Comparison of ENCODE assay signal across 8 cellular contexts in the genomic region with DNA sequence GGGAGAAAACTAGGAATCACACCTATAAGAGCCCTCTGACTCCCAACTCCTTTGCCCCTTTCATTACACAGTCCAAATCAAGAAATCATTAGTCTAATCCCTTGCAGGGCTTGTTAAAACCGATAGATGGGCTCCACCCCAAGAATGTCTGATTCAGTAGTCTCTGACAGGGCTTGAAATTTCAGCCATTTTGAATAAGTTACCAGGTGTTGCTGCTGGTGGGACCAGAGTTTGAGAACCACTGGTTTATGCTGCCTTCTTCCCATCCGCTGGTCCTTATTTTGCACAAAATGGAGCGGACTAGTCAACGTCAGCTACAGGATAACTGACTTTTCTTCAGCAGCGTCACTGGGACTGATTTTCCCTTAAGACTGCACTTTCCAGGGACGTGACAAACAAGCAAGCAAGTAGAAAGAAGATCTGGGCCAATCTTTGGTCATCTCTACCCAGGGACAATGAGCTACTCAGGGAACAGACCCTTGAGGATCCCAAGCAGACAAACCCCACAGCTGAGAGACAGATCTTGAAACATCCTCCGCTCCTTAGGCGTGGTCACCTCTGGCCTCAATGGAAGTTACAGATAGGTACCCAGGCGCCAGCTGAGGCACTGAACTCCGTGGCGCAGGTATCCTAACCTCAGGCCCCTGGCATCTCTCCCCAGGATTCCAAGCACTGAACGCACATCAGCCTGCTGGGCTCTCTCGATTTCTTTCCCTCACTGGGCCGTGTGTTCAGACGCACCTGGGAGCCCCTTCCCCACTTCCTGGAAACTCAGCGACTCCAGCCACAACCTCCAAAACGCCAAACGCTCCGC. TPM values are rescaled to one million over a fixed set of nuclear protein-coding genes. Genes with fewer than 3 reads are reported as not detected.
DNase-seq lines count a peak whose midpoint lies in the region; ATAC-seq, FAIRE-seq and TF ChIP-seq lines count a peak whose summit lies in the region.

No MANE protein-coding gene starts in this region.

- no peaks in the 10 kb centered on the region for H3K9me3 Mint-ChIP-seq in T-helper 1 cell treated with Interleukin-12 subunit alpha and Interleukin-12 subunit beta and Interleukin-4 antibody, amounts not matched to agents 30 μg/mL and 1 μg/mL, for 36 hours
- no peaks in the 10 kb centered on the region for H3K9me3 Mint-ChIP-seq in activated naive CD4-positive, alpha-beta T cell treated with anti-CD3 and anti-CD28 coated beads, Interleukin-2, amount 50 U/mL, for 72 hours

- peak overlapping the region; percentile 90 to 99 for H3K27ac ChIP-seq in kidney (ENCODE audit: low read depth in 2 of 2, low read length in 2 of 2)
- H3K27ac ChIP-seq in subcutaneous abdominal adipose tissue (ENCODE audit: low read depth, low read length) = peak overlapping the region; percentile 96

- H3K27me3 Mint-ChIP-seq in T-helper 1 cell treated with Interleukin-12 subunit alpha and Interleukin-12 subunit beta and Interleukin-4 antibody, amounts not matched to agents 30 μg/mL and 1 μg/mL, for 36 hours (ENCODE audit: low read depth) = no peaks in the 10 kb centered on the region

- H3K36me3 ChIP-seq in kidney (ENCODE audit: control insufficient read depth in 1 of 2, insufficient read depth in 2 of 2, low read length in 2 of 2) = no peaks in the 10 kb centered on the region
- peaks cover 0 to 5% (median 2%) of the 10 kb centered on the region in 5 donors for H3K36me3 ChIP-seq in subcutaneous abdominal adipose tissue (ENCODE audit: control insufficient read depth in 5 of 5, insufficient read depth in 5 of 5, low read length in 5 of 5)

- no peaks in the 10 kb centered on the region for H3K27me3 ChIP-seq in subcutaneous abdominal adipose tissue (ENCODE audit: control insufficient read depth in 5 of 5, insufficient read depth in 4 of 5, low read length in 5 of 5)

- H3K27ac Mint-ChIP-seq in T-helper 1 cell treated with Interleukin-12 subunit alpha and Interleukin-12 subunit beta and Interleukin-4 antibody, amounts not matched to agents 30 μg/mL and 1 μg/mL, for 36 hours = peak overlapping the region; percentile 98
- peak overlapping the region; percentile 98 for H3K27ac Mint-ChIP-seq in activated naive CD4-positive, alpha-beta T cell treated with anti-CD3 and anti-CD28 coated beads, Interleukin-2, amount 50 U/mL, for 72 hours

- H3K9ac ChIP-seq in kidney (ENCODE audit: low read length in 2 of 2) (peak overlapping the region; percentile 96), subcutaneous abdominal adipose tissue (ENCODE audit: low read length in 5 of 5) (peak overlapping the region; percentile 97 to 99 (median 98))

- no peak for TF ChIP-seq CTCF in kidney (IDR thresholded peaks at IDR 0.05; ENCODE audit: borderline replicate concordance, extremely low read depth, insufficient read depth)

- peaks cover 9 to 20% of the 10 kb centered on the region in 2 donors for H3K4me1 ChIP-seq in kidney (ENCODE audit: control insufficient read depth in 1 of 2, insufficient read depth in 1 of 2, low read depth in 1 of 2, low read length in 2 of 2)
- peaks cover 7 to 59% (median 53%) of the 10 kb centered on the region in 5 donors for H3K4me1 ChIP-seq in subcutaneous abdominal adipose tissue (ENCODE audit: control insufficient read depth in 5 of 5, insufficient read depth in 5 of 5, low read length in 5 of 5)

- H3K9me3 ChIP-seq in kidney (ENCODE audit: control insufficient read depth in 1 of 2, low read length in 2 of 2) (no peaks in the 10 kb centered on the region), subcutaneous abdominal adipose tissue (ENCODE audit: control insufficient read depth in 5 of 5, low read length in 5 of 5) (no peaks in the 10 kb centered on the region)

- FAIRE-seq in kidney (lab: Jason Lieb, UNC) = no peak

- peak overlapping the region; percentile 99 for H3K4me3 Mint-ChIP-seq in T-helper 1 cell treated with Interleukin-12 subunit alpha and Interleukin-12 subunit beta and Interleukin-4 antibody, amounts not matched to agents 30 μg/mL and 1 μg/mL, for 36 hours

- ATAC-seq in activated naive CD4-positive, alpha-beta T cell treated with anti-CD3 and anti-CD28 coated beads, Interleukin-2, amount 50 U/mL, for 72 hours = no peak
- no peak for ATAC-seq in HG02642 (IDR thresholded peaks at IDR 0.05; ENCODE audit: poor library complexity, unreplicated experiment)
- no peak for ATAC-seq in GM21423 (IDR thresholded peaks at IDR 0.05; ENCODE audit: unreplicated experiment)

- H3K4me3 ChIP-seq in kidney (ENCODE audit: low read length in 2 of 2) (peak overlapping the region; percentile 99), subcutaneous abdominal adipose tissue (ENCODE audit: low read depth in 1 of 5, low read length in 5 of 5) (peak overlapping the region; percentile 78 to 100 (median 90))

- H3K4me1 Mint-ChIP-seq in T-helper 1 cell treated with Interleukin-12 subunit alpha and Interleukin-12 subunit beta and Interleukin-4 antibody, amounts not matched to agents 30 μg/mL and 1 μg/mL, for 36 hours (ENCODE audit: low read depth) = peaks cover 28% of the 10 kb centered on the region

- no peak for DNase-seq in T-helper 1 cell
- no peak for DNase-seq in activated naive CD4-positive, alpha-beta T cell treated with anti-CD3 and anti-CD28 coated beads, Interleukin-2, amount 50 U/mL, for 72 hours (ENCODE audit: low spot score in 2 of 2)
- DNase-seq in kidney = no peak
- DNase-seq in T-helper 9 cell = no peak

- intact Hi-C loops in kidney (cut with DNase I) = loop anchor here (5.0 kb wide), 1 partner anchor 44 kb away; no protein-coding TSS in a partner anchor

- no peaks in the 10 kb centered on the region for H3K36me3 Mint-ChIP-seq in T-helper 1 cell treated with Interleukin-12 subunit alpha and Interleukin-12 subunit beta and Interleukin-4 antibody, amounts not matched to agents 30 μg/mL and 1 μg/mL, for 36 hours (ENCODE audit: low read depth)
- H3K36me3 Mint-ChIP-seq in activated naive CD4-positive, alpha-beta T cell treated with anti-CD3 and anti-CD28 coated beads, Interleukin-2, amount 50 U/mL, for 72 hours = peaks cover 11 to 18% of the 10 kb centered on the region in 2 donors

RNA-seq across cellular contexts. Expression of gene KCTD10, which starts 0.9 kb away (rescaled TPM):
- 10 to 100 TPM; 53.5 to 56.9 TPM for total RNA-seq in activated naive CD4-positive, alpha-beta T cell treated with anti-CD3 and anti-CD28 coated beads, Interleukin-2, amount 50 U/mL, for 72 hours
- total RNA-seq in kidney = 72.1 TPM
- polyA plus RNA-seq in kidney (ENCODE audit: insufficient read depth, low read depth, low replicate concordance) = 23.6 TPM

RNA-seq across cellular contexts. Expression of gene UBE3B, which starts 1.2 kb away (rescaled TPM):
- 10 to 100 TPM; 28.8 to 37.6 TPM for total RNA-seq in activated naive CD4-positive, alpha-beta T cell treated with anti-CD3 and anti-CD28 coated beads, Interleukin-2, amount 50 U/mL, for 72 hours
- total RNA-seq in kidney = 44.3 TPM
- polyA plus RNA-seq in kidney (ENCODE audit: insufficient read depth, low read depth, low replicate concordance) = 13.9 TPM
